23 cellular contexts compared by ENCODE assay signal in genomic region chr19:54648129-54648528, GRCh38. TPM values are rescaled to one million over a fixed set of nuclear protein-coding genes. Genes with fewer than 3 reads are reported as not detected.
A peak's percentile ranks its signal among the peaks of the same experiment; 100 is the strongest.
DNase-seq lines count a peak whose midpoint lies in the region; ATAC-seq and TF ChIP-seq lines count a peak whose summit lies in the region.
"Had no signal": no experiment of that assay in that cellular context is flagged by ENCODE, and none has a peak within 500 bp of the region (broad histone marks: within the 10 kb centered on the region; RNA-seq: fewer than 3 reads in every experiment).

No MANE protein-coding gene starts in this region.

- WGBS in aorta, 2 donors: 51 to 53% methylated on average over 4 of the region's 4 CpGs

- H3K4me3 ChIP-seq in GM12865 (ENCODE audit: low read depth, low read length) (no peak overlapping the region), aorta (ENCODE audit: low read length in 2 of 2) (no peak overlapping the region), MM.1S (ENCODE audit: low read length) (no peak overlapping the region)

- no peaks in the 10 kb centered on the region for H3K27me3 ChIP-seq in aorta (ENCODE audit: control insufficient read depth in 1 of 2, insufficient read depth in 2 of 2, low read length in 1 of 2)
- H3K27me3 ChIP-seq in MM.1S (replicated peaks; ENCODE audit: insufficient read depth, low read length): peaks cover 53% of the 10 kb centered on the region

- peak; percentile 19 for TF ChIP-seq CTCF in GM12865 (IDR thresholded peaks at IDR 0.05; ENCODE audit: insufficient read depth, low read depth, low read length, missing control alignments)
- peak; percentile 15 for TF ChIP-seq CTCF in GM20000 (IDR thresholded peaks at IDR 0.05; ENCODE audit: extremely low read depth, missing control alignments)
- no peak for TF ChIP-seq CTCF in MM.1S (IDR thresholded peaks at IDR 0.05; ENCODE audit: low read length)

- H3K27ac ChIP-seq in aorta (ENCODE audit: low read depth in 1 of 2, low read length in 2 of 2) (no peak overlapping the region), MM.1S (ENCODE audit: low read length) (no peak overlapping the region)
- H3K27ac ChIP-seq: C4-2B had no signal

- H4K20me1 ChIP-seq in MM.1S (ENCODE audit: insufficient read depth, low read length): no peaks in the 10 kb centered on the region

- H3K9me2 ChIP-seq in MM.1S (replicated peaks; ENCODE audit: insufficient read depth, low read length): no peaks in the 10 kb centered on the region

- no peak overlapping the region for H3K9ac ChIP-seq in MM.1S (ENCODE audit: low read length)

- intact Hi-C loops in aorta (cut with DNase I): no loop called here

- H3K9me3 ChIP-seq in aorta (ENCODE audit: control insufficient read depth, low read length) (no peaks in the 10 kb centered on the region), MM.1S (replicated peaks; ENCODE audit: insufficient read depth, low read length) (no peaks in the 10 kb centered on the region)

- H3F3A ChIP-seq in MM.1S (ENCODE audit: insufficient read depth, low read length): no peaks in the 10 kb centered on the region

- no peaks in the 10 kb centered on the region for H3K4me1 ChIP-seq in aorta (ENCODE audit: control insufficient read depth in 1 of 2, insufficient read depth in 2 of 2, low read length in 2 of 2)
- no peaks in the 10 kb centered on the region for H3K4me1 ChIP-seq in MM.1S (ENCODE audit: low read length)

- H3K36me3 ChIP-seq in aorta (ENCODE audit: control insufficient read depth in 1 of 2, insufficient read depth in 2 of 2, low read length in 1 of 2) (no peaks in the 10 kb centered on the region), MM.1S (replicated peaks; ENCODE audit: insufficient read depth, low read length) (no peaks in the 10 kb centered on the region)

- no peaks in the 10 kb centered on the region for H3K79me2 ChIP-seq in MM.1S (ENCODE audit: low read length)

- no peak overlapping the region for H2AFZ ChIP-seq in MM.1S (ENCODE audit: low read length)

- no peak overlapping the region for H3K4me2 ChIP-seq in MM.1S (ENCODE audit: low read depth, low read length)

- no peak for ATAC-seq in aorta (ENCODE audit: low FRiP score)
- ATAC-seq: Right ventricle myocardium inferior had no signal

- DNase-seq in GM12865 (ENCODE audit: low read depth) (peak; percentile 35), GM20000 (ENCODE audit: low spot score) (no peak), RPMI7951 (ENCODE audit: low read depth) (peak; percentile 3), epidermal melanocyte (ENCODE audit: insufficient read length, low spot score) (no peak), aorta (no peak), MM.1S (no peak)
- no peak for DNase-seq in NK-92 treated with Interleukin-12 subunit alpha and Interleukin-12 subunit beta, amount 100 ng/mL, for 24 hours (lab: John Stamatoyannopoulos, UW)
- DNase-seq: ACHN, DMS79, H9, KG1, NCI-H1092, NCI-H146, NCI-H2029 treated with DMSO at 0.1 percent for 48 hours, NCI-H2171, NCI-H446 treated with DMSO at 0.1 percent for 48 hours, NCI-H69 had no signal

RNA-seq across cellular contexts. Expression of gene LILRB4, which starts 14.7 kb away (rescaled TPM):
- total RNA-seq in RPMI7951 (2014; rRNA removed; shearing (Covaris generic)): not detected in 2 replicates
- 10 to 100 TPM; 10.1 to 15.1 TPM for total RNA-seq in aorta
- 10 to 100 TPM in 1 of 2 donors, under 1 TPM in 1; 1.00 to 11.4 TPM for polyA plus RNA-seq in aorta
- total RNA-seq: G401, H9, HT-29, MCF 10A, SK-MEL-5 had no signal

RNA-seq across cellular contexts. Expression of gene LILRB1, which starts 17.8 kb away (rescaled TPM):
- not detected in 2 replicates for total RNA-seq in RPMI7951 (2014; rRNA removed; shearing (Covaris generic))
- 10 to 100 TPM in 1 of 2 donors, 1 to 10 TPM in 1; 7.7 to 21.3 TPM for total RNA-seq in aorta
- polyA plus RNA-seq in aorta: 1 to 10 TPM in 1 of 2 donors, under 1 TPM in 1; 0.61 to 6.3 TPM
- total RNA-seq: G401, H9, HT-29, MCF 10A, SK-MEL-5 had no signal

RNA-seq across cellular contexts. Expression of gene LILRA1, which starts 54.7 kb away (rescaled TPM):
- total RNA-seq in RPMI7951 (2014; rRNA removed; shearing (Covaris generic)): not detected in 2 replicates
- total RNA-seq in aorta: 1 to 10 TPM; 1.4 to 2.0 TPM
- polyA plus RNA-seq in aorta: under 1 TPM; 0.08 to 0.88 TPM
- total RNA-seq: G401, H9, HT-29, MCF 10A, SK-MEL-5 had no signal

Comparison
In these comparisons a context has a peak if more than half of its experiments do, and no peak if none do; other contexts are left out.
1. DNase-seq: peak in GM12865 (single experiment) and RPMI7951 (single experiment); none in GM20000 (single experiment), epidermal melanocyte (single experiment), NK-92 treated with Interleukin-12 subunit alpha and Interleukin-12 subunit beta, amount 100 ng/mL, for 24 hours (single experiment), aorta (0 of 2) and MM.1S (single experiment).
2. RNA of gene LILRB4, which starts 14.7 kb away (total RNA-seq): 10.1 to 15.1 TPM in aorta; not detected in RPMI7951; every median in the first group is over 10 times any median in the second.